Comparison of ENCODE assay signal across 1 cellular context in the genomic region with DNA sequence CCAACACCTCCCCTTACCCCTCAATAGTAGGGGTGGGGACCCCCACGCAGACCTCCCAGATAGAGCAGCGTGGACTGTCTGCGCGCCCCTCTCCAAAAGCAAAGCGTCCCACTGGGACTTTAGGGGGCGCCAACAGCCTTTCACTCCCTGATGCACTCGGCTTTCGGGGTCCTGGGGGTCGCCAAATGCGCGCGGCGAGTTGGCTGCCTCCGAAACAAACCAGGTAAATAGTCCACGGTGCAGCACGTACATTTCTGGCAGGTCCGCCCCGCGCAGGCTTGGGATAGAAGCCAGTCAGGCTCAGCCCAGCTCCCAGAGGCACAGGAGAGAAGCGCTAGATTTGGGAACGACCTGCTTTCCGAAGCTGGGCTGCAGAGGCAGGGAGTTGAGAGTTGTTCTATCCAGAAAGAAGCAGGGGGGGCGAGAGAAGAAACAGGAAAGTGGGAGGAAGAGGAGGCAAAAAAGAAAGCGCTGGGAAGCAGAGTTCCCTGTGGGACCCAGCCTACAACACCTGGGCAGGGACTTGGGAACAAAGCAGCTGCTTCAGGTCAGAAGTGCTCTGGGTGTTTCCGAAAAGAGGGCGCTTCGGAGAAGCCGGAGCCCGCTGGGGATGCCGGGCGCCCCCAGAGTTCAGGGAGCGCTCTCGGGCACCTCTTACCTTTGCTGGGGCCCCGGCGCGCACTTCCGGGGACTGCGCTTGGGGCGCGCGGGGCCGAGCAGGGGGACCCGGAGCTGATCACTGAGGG.
TF ChIP-seq lines count a peak whose summit lies in the region.

No MANE protein-coding gene starts in this region.

TF ChIP-seq in HepG2, 621 proteins besides CTCF, POLR2A, EP300 and RAD21 (continued from another document and continues in another):
- TF ChIP-seq, protein P1, sequence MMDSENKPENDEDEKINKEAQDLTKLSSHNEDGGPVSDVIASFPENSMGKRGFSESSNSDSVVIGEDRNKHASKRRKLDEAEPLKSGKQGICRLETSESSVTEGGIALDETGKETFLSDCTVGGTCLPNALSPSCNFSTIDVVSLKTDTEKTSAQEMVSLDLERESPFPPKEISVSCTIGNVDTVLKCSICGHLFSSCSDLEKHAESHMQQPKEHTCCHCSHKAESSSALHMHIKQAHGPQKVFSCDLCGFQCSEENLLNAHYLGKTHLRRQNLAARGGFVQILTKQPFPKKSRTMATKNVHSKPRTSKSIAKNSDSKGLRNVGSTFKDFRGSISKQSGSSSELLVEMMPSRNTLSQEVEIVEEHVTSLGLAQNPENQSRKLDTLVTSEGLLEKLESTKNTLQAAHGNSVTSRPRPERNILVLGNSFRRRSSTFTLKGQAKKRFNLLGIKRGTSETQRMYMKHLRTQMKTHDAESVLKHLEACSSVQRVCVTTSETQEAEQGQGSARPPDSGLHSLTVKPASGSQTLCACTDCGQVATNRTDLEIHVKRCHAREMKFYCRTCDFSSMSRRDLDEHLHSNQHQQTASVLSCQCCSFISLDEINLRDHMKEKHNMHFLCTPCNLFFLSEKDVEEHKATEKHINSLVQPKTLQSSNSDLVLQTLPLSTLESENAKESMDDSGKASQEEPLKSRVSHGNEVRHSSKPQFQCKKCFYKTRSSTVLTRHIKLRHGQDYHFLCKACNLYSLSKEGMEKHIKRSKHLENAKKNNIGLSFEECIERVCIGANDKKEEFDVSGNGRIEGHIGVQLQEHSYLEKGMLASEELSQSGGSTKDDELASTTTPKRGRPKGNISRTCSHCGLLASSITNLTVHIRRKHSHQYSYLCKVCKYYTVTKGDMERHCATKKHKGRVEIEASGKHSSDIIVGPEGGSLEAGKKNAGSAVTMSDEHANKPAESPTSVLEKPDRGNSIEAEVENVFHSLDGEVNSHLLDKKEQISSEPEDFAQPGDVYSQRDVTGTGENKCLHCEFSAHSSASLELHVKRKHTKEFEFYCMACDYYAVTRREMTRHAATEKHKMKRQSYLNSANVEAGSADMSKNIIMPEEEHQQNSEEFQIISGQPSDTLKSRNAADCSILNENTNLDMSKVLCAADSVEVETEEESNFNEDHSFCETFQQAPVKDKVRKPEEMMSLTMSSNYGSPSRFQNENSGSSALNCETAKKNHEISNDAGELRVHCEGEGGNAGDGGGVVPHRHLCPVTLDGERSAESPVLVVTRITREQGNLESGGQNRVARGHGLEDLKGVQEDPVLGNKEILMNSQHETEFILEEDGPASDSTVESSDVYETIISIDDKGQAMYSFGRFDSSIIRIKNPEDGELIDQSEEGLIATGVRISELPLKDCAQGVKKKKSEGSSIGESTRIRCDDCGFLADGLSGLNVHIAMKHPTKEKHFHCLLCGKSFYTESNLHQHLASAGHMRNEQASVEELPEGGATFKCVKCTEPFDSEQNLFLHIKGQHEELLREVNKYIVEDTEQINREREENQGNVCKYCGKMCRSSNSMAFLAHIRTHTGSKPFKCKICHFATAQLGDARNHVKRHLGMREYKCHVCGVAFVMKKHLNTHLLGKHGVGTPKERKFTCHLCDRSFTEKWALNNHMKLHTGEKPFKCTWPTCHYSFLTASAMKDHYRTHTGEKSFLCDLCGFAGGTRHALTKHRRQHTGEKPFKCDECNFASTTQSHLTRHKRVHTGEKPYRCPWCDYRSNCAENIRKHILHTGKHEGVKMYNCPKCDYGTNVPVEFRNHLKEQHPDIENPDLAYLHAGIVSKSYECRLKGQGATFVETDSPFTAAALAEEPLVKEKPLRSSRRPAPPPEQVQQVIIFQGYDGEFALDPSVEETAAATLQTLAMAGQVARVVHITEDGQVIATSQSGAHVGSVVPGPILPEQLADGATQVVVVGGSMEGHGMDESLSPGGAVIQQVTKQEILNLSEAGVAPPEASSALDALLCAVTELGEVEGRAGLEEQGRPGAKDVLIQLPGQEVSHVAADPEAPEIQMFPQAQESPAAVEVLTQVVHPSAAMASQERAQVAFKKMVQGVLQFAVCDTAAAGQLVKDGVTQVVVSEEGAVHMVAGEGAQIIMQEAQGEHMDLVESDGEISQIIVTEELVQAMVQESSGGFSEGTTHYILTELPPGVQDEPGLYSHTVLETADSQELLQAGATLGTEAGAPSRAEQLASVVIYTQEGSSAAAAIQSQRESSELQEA (CRISPR knock-in tag; IDR thresholded peaks at IDR 0.05; ENCODE audit: not compliant biosample characterization) = peak; percentile 45
- TF ChIP-seq CREB3 (CRISPR knock-in tag; IDR thresholded peaks at IDR 0.05) = no peak
- no peak for TF ChIP-seq ATF1 (CRISPR knock-in tag; IDR thresholded peaks at IDR 0.05)
- no peak; the same call in 1 of the 2 replicates for TF ChIP-seq ESRRA (CRISPR knock-in tag; IDR thresholded peaks at IDR 0.05; ENCODE audit: low read depth)
- peak; percentile 47 for TF ChIP-seq PTBP1 (IDR thresholded peaks at IDR 0.05; ENCODE audit: low read depth, low read length, poor library complexity, severe bottlenecking)
- no peak for TF ChIP-seq NFRKB (IDR thresholded peaks at IDR 0.05)
- no peak for TF ChIP-seq LCORL (IDR thresholded peaks at IDR 0.05)
- TF ChIP-seq LCORL (CRISPR knock-in tag; IDR thresholded peaks at IDR 0.05) = peak; percentile 39; the same call in 1 of the 2 replicates
- TF ChIP-seq, protein P2, sequence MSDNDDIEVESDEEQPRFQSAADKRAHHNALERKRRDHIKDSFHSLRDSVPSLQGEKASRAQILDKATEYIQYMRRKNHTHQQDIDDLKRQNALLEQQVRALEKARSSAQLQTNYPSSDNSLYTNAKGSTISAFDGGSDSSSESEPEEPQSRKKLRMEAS (IDR thresholded peaks at IDR 0.05) = peak; percentile 54; the same call in 1 of the 2 replicates
- peak; percentile 56; the same call in 1 of the 2 replicates for TF ChIP-seq ZNF280B (CRISPR knock-in tag; IDR thresholded peaks at IDR 0.05; ENCODE audit: borderline replicate concordance)
- TF ChIP-seq, protein P3, sequence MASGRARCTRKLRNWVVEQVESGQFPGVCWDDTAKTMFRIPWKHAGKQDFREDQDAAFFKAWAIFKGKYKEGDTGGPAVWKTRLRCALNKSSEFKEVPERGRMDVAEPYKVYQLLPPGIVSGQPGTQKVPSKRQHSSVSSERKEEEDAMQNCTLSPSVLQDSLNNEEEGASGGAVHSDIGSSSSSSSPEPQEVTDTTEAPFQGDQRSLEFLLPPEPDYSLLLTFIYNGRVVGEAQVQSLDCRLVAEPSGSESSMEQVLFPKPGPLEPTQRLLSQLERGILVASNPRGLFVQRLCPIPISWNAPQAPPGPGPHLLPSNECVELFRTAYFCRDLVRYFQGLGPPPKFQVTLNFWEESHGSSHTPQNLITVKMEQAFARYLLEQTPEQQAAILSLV (CRISPR knock-in tag; IDR thresholded peaks at IDR 0.05; ENCODE audit: borderline replicate concordance) = peak; percentile 46; the same call in 1 of the 2 replicates
- TF ChIP-seq ZNF883 (CRISPR knock-in tag; IDR thresholded peaks at IDR 0.05; ENCODE audit: not compliant biosample characterization) = peak; percentile 42
- no peak for TF ChIP-seq JARID2 (CRISPR knock-in tag; IDR thresholded peaks at IDR 0.05; ENCODE audit: insufficient replicate concordance)
- TF ChIP-seq GATA4 (IDR thresholded peaks at IDR 0.05; ENCODE audit: borderline replicate concordance, low read depth) = no peak; the same call in 1 of the 2 replicates
- 0 out of 2 replicates have a peak, but pooled peaks have one; percentile 41 for TF ChIP-seq ZNF790 (CRISPR knock-in tag; IDR thresholded peaks at IDR 0.05; ENCODE audit: borderline replicate concordance)
- peak; percentile 52; the same call in 1 of the 2 replicates for TF ChIP-seq ZNF574 (CRISPR knock-in tag; IDR thresholded peaks at IDR 0.05)
- TF ChIP-seq, protein P4, sequence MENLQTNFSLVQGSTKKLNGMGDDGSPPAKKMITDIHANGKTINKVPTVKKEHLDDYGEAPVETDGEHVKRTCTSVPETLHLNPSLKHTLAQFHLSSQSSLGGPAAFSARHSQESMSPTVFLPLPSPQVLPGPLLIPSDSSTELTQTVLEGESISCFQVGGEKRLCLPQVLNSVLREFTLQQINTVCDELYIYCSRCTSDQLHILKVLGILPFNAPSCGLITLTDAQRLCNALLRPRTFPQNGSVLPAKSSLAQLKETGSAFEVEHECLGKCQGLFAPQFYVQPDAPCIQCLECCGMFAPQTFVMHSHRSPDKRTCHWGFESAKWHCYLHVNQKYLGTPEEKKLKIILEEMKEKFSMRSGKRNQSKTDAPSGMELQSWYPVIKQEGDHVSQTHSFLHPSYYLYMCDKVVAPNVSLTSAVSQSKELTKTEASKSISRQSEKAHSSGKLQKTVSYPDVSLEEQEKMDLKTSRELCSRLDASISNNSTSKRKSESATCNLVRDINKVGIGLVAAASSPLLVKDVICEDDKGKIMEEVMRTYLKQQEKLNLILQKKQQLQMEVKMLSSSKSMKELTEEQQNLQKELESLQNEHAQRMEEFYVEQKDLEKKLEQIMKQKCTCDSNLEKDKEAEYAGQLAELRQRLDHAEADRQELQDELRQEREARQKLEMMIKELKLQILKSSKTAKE (CRISPR knock-in tag; IDR thresholded peaks at IDR 0.05; ENCODE audit: borderline replicate concordance) = no peak
- TF ChIP-seq REL (CRISPR knock-in tag; conservative IDR thresholded peaks at IDR 0.05) = peak; percentile 69
- no peak; the same call in 1 of the 2 replicates for TF ChIP-seq ZHX2 (IDR thresholded peaks at IDR 0.05; ENCODE audit: low read depth)
- no peak for TF ChIP-seq ZHX2 (CRISPR knock-in tag; IDR thresholded peaks at IDR 0.05; ENCODE audit: borderline replicate concordance)
